ENCODE assay signal across 34 cellular contexts in genomic region chr20:33526769-33527168, GRCh38.
"Had no signal": no experiment of that assay in that cellular context is flagged by ENCODE, and none has a peak within 500 bp of the region (broad histone marks: within the 10 kb centered on the region; RNA-seq: fewer than 3 reads in every experiment).

No MANE protein-coding gene starts in this region.

- H3K27me3 ChIP-seq: brain microvascular endothelial cell, SJSA1 had no signal

- H3K27ac ChIP-seq: brain microvascular endothelial cell, KMS-11, SJSA1 had no signal

- H3K36me3 Mint-ChIP-seq: activated naive CD8-positive, alpha-beta T cell had no signal

- H3K4me3 Mint-ChIP-seq: activated B cell treated with CpG ODN at 0.5 μM for 24 hours; activated CD4-positive, alpha-beta memory T cell treated with anti-CD3 and anti-CD28 coated beads for 36 hours; activated naive CD4-positive, alpha-beta T cell treated with anti-CD3 and anti-CD28 coated beads, Interleukin-2, amount 10 ng/mL, durations not matched to agents 7 days and 5 days; activated naive CD8-positive, alpha-beta T cell; activated naive CD8-positive, alpha-beta T cell treated with anti-CD3 and anti-CD28 coated beads, Interleukin-2, amount 50 U/mL, for 24 hours; T-helper 1 cell treated with Interleukin-12 subunit alpha and Interleukin-12 subunit beta and Interleukin-4 antibody, amounts not matched to agents 30 μg/mL and 1 μg/mL, for 36 hours; T-helper 2 cell treated with Interferon-gamma antibody and Interleukin-4, amounts not matched to agents 5 μg/mL and 100 μg/mL, for 36 hours had no signal

- DNase-seq: activated B cell treated with CpG ODN at 0.5 μM for 24 hours; activated CD4-positive, alpha-beta memory T cell treated with anti-CD3 and anti-CD28 coated beads for 36 hours; activated CD4-positive, alpha-beta T cell treated with anti-CD3 and anti-CD28 coated beads for 4 hours; activated CD4-positive, alpha-beta T cell treated with anti-CD3 and anti-CD28 coated beads, Interleukin-2, amount 50 U/mL, for 1 hour; activated CD4-positive, CD25-positive, alpha-beta regulatory T cell treated with anti-CD3 and anti-CD28 coated beads, Interleukin-2, amount 50 U/mL, for 72 hours; activated CD8-positive, alpha-beta memory T cell treated with anti-CD3 and anti-CD28 coated beads, Interleukin-2, amount 50 U/mL, for 4 hours; activated effector memory CD4-positive, alpha-beta T cell treated with Interleukin-2 at 50 U/mL for 16 hours; activated naive CD4-positive, alpha-beta T cell treated with anti-CD3 and anti-CD28 coated beads, Interleukin-2, amount 10 ng/mL, durations not matched to agents 7 days and 5 days; activated naive CD8-positive, alpha-beta T cell treated with anti-CD3 and anti-CD28 coated beads, Interleukin-2, amount 50 U/mL, for 24 hours; activated T-cell treated with anti-CD3 and anti-CD28 coated beads for 4 hours; activated T-cell treated with anti-CD3 and anti-CD28 coated beads, Interleukin-2, amount 50 U/mL, for 48 hours; amniotic stem cell; aorta; brain microvascular endothelial cell; central memory CD4-positive, alpha-beta T cell; MV-4-11; NCI-H1092; NCI-H1436; NCI-H1694; NCI-H1930; NCI-H2081 treated with DMSO at 0.1 percent for 48 hours; NCI-H226; NCI-H446 treated with DMSO at 0.1 percent for 48 hours; NCI-H524; SHP77 treated with DMSO at 0.1 percent for 48 hours; SK-N-SH had no signal

- H3K4me2 ChIP-seq: KMS-11, SK-N-SH had no signal

- H3K9ac ChIP-seq: KMS-11, SK-N-SH had no signal

- H3K27me3 Mint-ChIP-seq: activated B cell treated with CpG ODN at 0.5 μM for 24 hours; activated CD4-positive, alpha-beta memory T cell treated with anti-CD3 and anti-CD28 coated beads for 36 hours; activated naive CD4-positive, alpha-beta T cell treated with anti-CD3 and anti-CD28 coated beads, Interleukin-2, amount 10 ng/mL, durations not matched to agents 7 days and 5 days; activated naive CD8-positive, alpha-beta T cell; activated naive CD8-positive, alpha-beta T cell treated with anti-CD3 and anti-CD28 coated beads, Interleukin-2, amount 50 U/mL, for 24 hours had no signal

- ATAC-seq: activated naive CD8-positive, alpha-beta T cell treated with anti-CD3 and anti-CD28 coated beads, Interleukin-2, amount 50 U/mL, for 24 hours; Panc1 had no signal

- H3K4me3 ChIP-seq: SJSA1 had no signal

- H3K9me2 ChIP-seq: SK-N-SH had no signal

- H3K9me3 Mint-ChIP-seq: activated B cell treated with CpG ODN at 0.5 μM for 24 hours; activated CD4-positive, alpha-beta memory T cell treated with anti-CD3 and anti-CD28 coated beads for 36 hours; activated naive CD4-positive, alpha-beta T cell treated with anti-CD3 and anti-CD28 coated beads, Interleukin-2, amount 10 ng/mL, durations not matched to agents 7 days and 5 days; activated naive CD8-positive, alpha-beta T cell treated with anti-CD3 and anti-CD28 coated beads, Interleukin-2, amount 50 U/mL, for 24 hours; T-helper 1 cell treated with Interleukin-12 subunit alpha and Interleukin-12 subunit beta and Interleukin-4 antibody, amounts not matched to agents 30 μg/mL and 1 μg/mL, for 36 hours; T-helper 2 cell treated with Interferon-gamma antibody and Interleukin-4, amounts not matched to agents 5 μg/mL and 100 μg/mL, for 36 hours had no signal

- H3K36me3 ChIP-seq: brain microvascular endothelial cell, SJSA1 had no signal

- FAIRE-seq: colon, TTC549 had no signal

- H3K9me3 ChIP-seq: SJSA1, SK-N-SH had no signal
